12 cellular contexts compared by ENCODE assay signal in genomic region chr12:52796429-52796794, GRCh38. TPM values are rescaled to one million over a fixed set of nuclear protein-coding genes. Genes with fewer than 3 reads are reported as not detected.
"Had no signal": no experiment of that assay in that cellular context is flagged by ENCODE, and none has a peak within 500 bp of the region (broad histone marks: within the 10 kb centered on the region; RNA-seq: fewer than 3 reads in every experiment).

No MANE protein-coding gene starts in this region.

- ATAC-seq: GM23338, HCT116 had no signal

- H2AFZ ChIP-seq: GM23248, GM23338 had no signal

- H3K27ac Mint-ChIP-seq: GM23338, H9, HFFc6 had no signal

- DNase-seq: GM23248, GOT3, H7, H9, HCEC 1CT, HFFc6 had no signal

- H3K27ac ChIP-seq: GM23248 had no signal

- H3K36me3 ChIP-seq: HAP-1 had no signal

- H3K4me3 Mint-ChIP-seq: GM23338, H9, HFFc6 had no signal

- H3K9me3 Mint-ChIP-seq: GM23338, H9, HFFc6 had no signal

- H3K4me3 ChIP-seq: GM23248, GM23338, HAP-1 had no signal

- H3K4me2 ChIP-seq: GM23338 had no signal

- H3K9ac ChIP-seq: GM23248 had no signal

- H3K9me3 ChIP-seq: HAP-1 had no signal

- FAIRE-seq: H1, H54 had no signal

RNA-seq across cellular contexts. Expression of gene KRT3, which starts 0.5 kb away (rescaled TPM):
- total RNA-seq: GM23248, GM23338, H1, H4, H7, H9, HFFc6 had no signal
- polyA plus RNA-seq: GM23248, GM23338, H1 had no signal

RNA-seq across cellular contexts. Expression of gene KRT4, which starts 17.5 kb away (rescaled TPM):
- total RNA-seq: GM23338, H1, H4, H7, H9 had no signal
- polyA plus RNA-seq: GM23248, GM23338, H1 had no signal

RNA-seq across cellular contexts. Expression of gene KRT76, which starts 19.3 kb away (rescaled TPM):
- total RNA-seq: GM23248, GM23338, H1, H4, H7, H9, HFFc6 had no signal
- polyA plus RNA-seq: GM23248, GM23338, H1 had no signal

RNA-seq across cellular contexts. Expression of gene KRT79, which starts 37.7 kb away (rescaled TPM):
- total RNA-seq: GM23248, H1, H4, H7, H9, HFFc6 had no signal
- polyA plus RNA-seq: GM23338, H1 had no signal

RNA-seq across cellular contexts. Expression of gene KRT78, which starts 52.4 kb away (rescaled TPM):
- total RNA-seq: GM23248, GM23338, H1, H4, H7, H9 had no signal
- polyA plus RNA-seq: GM23248, GM23338, H1 had no signal
